ENCODE assay signal across 19 cellular contexts in genomic region chr15:75653347-75653913, GRCh38. TPM values are rescaled to one million over a fixed set of nuclear protein-coding genes. Genes with fewer than 3 reads are reported as not detected.
DNase-seq lines count a peak whose midpoint lies in the region; ATAC-seq and TF ChIP-seq lines count a peak whose summit lies in the region.
"Had no signal": no experiment of that assay in that cellular context is flagged by ENCODE, and none has a peak within 500 bp of the region (broad histone marks: within the 10 kb centered on the region; RNA-seq: fewer than 3 reads in every experiment).

No MANE protein-coding gene starts in this region.

- H4K8ac ChIP-seq in mesendoderm (ENCODE audit: low read depth, low read length), result no peak overlapping the region

- H3K9me3 ChIP-seq in Loucy (ENCODE audit: insufficient read depth, low read depth, low read length), result no peaks in the 10 kb centered on the region
- no peaks in the 10 kb centered on the region for H3K9me3 ChIP-seq in subcutaneous abdominal adipose tissue (ENCODE audit: control insufficient read depth in 5 of 5, low read length in 5 of 5)
- H3K9me3 ChIP-seq: BE2C had no signal

- no peak overlapping the region for H3K18ac ChIP-seq in mesendoderm (ENCODE audit: low read length)

- no peak overlapping the region for H2BK15ac ChIP-seq in mesendoderm (replicated peaks; ENCODE audit: low read depth)

- H3K9ac ChIP-seq in Loucy (ENCODE audit: low read depth, low read length, poor library complexity, severe bottlenecking) (peak overlapping the region; percentile 72), mesendoderm (ENCODE audit: low read length) (no peak overlapping the region), subcutaneous abdominal adipose tissue (ENCODE audit: low read length in 5 of 5) (peak overlapping the region in 3 of 5 donors; percentile 49 to 94 (median 55))
- H3K9ac ChIP-seq: KMS-11 had no signal

- H3F3A ChIP-seq in Loucy (ENCODE audit: low read depth), result peaks cover 2% of the 10 kb centered on the region; the same call in 1 of the 2 replicates

- peaks cover 32% of the 10 kb centered on the region for H3K79me1 ChIP-seq in mesendoderm (ENCODE audit: low read length)

- H3K4me2 ChIP-seq in Loucy (ENCODE audit: low read depth, low read length, poor library complexity, severe bottlenecking) (peak overlapping the region; percentile 81), mesendoderm (ENCODE audit: low read length) (no peak overlapping the region)
- H3K4me2 ChIP-seq: KMS-11 had no signal

- H3K27ac ChIP-seq in coronary artery, result peak overlapping the region; percentile 12 to 75
- H3K27ac ChIP-seq in mesendoderm (ENCODE audit: low read depth, low read length), result no peak overlapping the region
- H3K27ac ChIP-seq in subcutaneous abdominal adipose tissue (ENCODE audit: low read depth, low read length), result peak overlapping the region; percentile 72
- H3K27ac ChIP-seq: KMS-11 had no signal

- H3K4ac ChIP-seq in mesendoderm (ENCODE audit: low read depth, low read length), result no peak overlapping the region

- TF ChIP-seq CTCF in Loucy (conservative IDR thresholded peaks at IDR 0.05; ENCODE audit: low read length), result no peak
- TF ChIP-seq CTCF in coronary artery (IDR thresholded peaks at IDR 0.05), result no peak

- H3K79me2 ChIP-seq in Loucy (ENCODE audit: insufficient read depth, low read length) (peaks cover 19% of the 10 kb centered on the region; the same call in 1 of the 2 replicates), mesendoderm (ENCODE audit: control insufficient read depth, insufficient read depth, low read length) (peaks cover 28% of the 10 kb centered on the region)

- H3K4me3 ChIP-seq in Loucy (ENCODE audit: low read length, poor library complexity, severe bottlenecking), result peak overlapping the region; percentile 66
- peak overlapping the region; percentile 53 for H3K4me3 ChIP-seq in coronary artery
- no peak overlapping the region for H3K4me3 ChIP-seq in mesendoderm (ENCODE audit: low read length)
- peak overlapping the region; percentile 3 to 39 (median 31) for H3K4me3 ChIP-seq in subcutaneous abdominal adipose tissue (ENCODE audit: low read depth in 1 of 5, low read length in 5 of 5)

- H4K5ac ChIP-seq in mesendoderm (ENCODE audit: low read length), result no peak overlapping the region

- no peak overlapping the region for H2AK5ac ChIP-seq in mesendoderm (ENCODE audit: low read length)

- H2BK120ac ChIP-seq in mesendoderm (ENCODE audit: low read depth, low read length), result no peak overlapping the region

- WGBS in mesendoderm (ENCODE audit: extremely low coverage, insufficient coverage, low lambda C conversion rate), result no CpG with 5 or more reads among the region's 16 CpGs

- no peak overlapping the region for H2AFZ ChIP-seq in Loucy (ENCODE audit: low read length)

- no peak overlapping the region for H3K23ac ChIP-seq in mesendoderm (ENCODE audit: low read length)

- H3K36me3 ChIP-seq in Loucy (ENCODE audit: insufficient read depth, low read length) (no peaks in the 10 kb centered on the region), mesendoderm (ENCODE audit: control insufficient read depth, insufficient read depth, low read length) (no peaks in the 10 kb centered on the region), subcutaneous abdominal adipose tissue (ENCODE audit: control insufficient read depth in 5 of 5, insufficient read depth in 5 of 5, low read length in 5 of 5) (peaks cover 0 to 51% (median 39%) of the 10 kb centered on the region in 5 donors)
- H3K36me3 ChIP-seq: BE2C had no signal

- peaks cover 35% of the 10 kb centered on the region for H3K4me1 ChIP-seq in Loucy (ENCODE audit: insufficient read depth, low read length, poor library complexity, severe bottlenecking)
- peaks cover 14% of the 10 kb centered on the region for H3K4me1 ChIP-seq in mesendoderm (ENCODE audit: control insufficient read depth, low read depth, low read length)
- H3K4me1 ChIP-seq in subcutaneous abdominal adipose tissue (ENCODE audit: control insufficient read depth in 5 of 5, insufficient read depth in 5 of 5, low read length in 5 of 5), result peaks cover 35 to 77% (median 75%) of the 10 kb centered on the region in 5 donors
- H3K4me1 ChIP-seq: BE2C had no signal

- no peaks in the 10 kb centered on the region for H3K9me2 ChIP-seq in Loucy (replicated peaks; ENCODE audit: low read depth, low read length)

- H2BK5ac ChIP-seq in mesendoderm (ENCODE audit: low read length), result no peak overlapping the region

- DNase-seq in coronary artery (ENCODE audit: low spot score) (no peak), mesendoderm (no peak), NCI-H345 treated with DMSO at 0.1 percent for 48 hours (lab: John Stamatoyannopoulos, UW; ENCODE audit: unreplicated experiment) (no peak)
- DNase-seq: activated CD8-positive, alpha-beta memory T cell treated with anti-CD3 and anti-CD28 coated beads for 24 hours; activated gamma-delta T cell treated with Interleukin-2 at 50 U/mL for 16 hours; BE2C; DMS153; kidney glomerular epithelial cell; naive B cell; NCI-H1436; NCI-H510A treated with DMSO at 0.1 percent for 48 hours; stimulated activated CD4-positive, alpha-beta T cell treated with anti-CD3 and anti-CD28 coated beads, Interleukin-4, amount 100 ng/mL, for 4 hours had no signal

- H4K20me1 ChIP-seq in Loucy (ENCODE audit: insufficient read depth, low read length, poor library complexity, severe bottlenecking), result no peaks in the 10 kb centered on the region

- H3K56ac ChIP-seq in mesendoderm (ENCODE audit: low read length), result peak overlapping the region; percentile 26

- H3K27me3 ChIP-seq in Loucy (ENCODE audit: insufficient read depth, low read length, poor library complexity, severe bottlenecking), result no peaks in the 10 kb centered on the region
- no peaks in the 10 kb centered on the region for H3K27me3 ChIP-seq in mesendoderm (ENCODE audit: insufficient read depth, low read length, poor library complexity)
- no peaks in the 10 kb centered on the region for H3K27me3 ChIP-seq in subcutaneous abdominal adipose tissue (ENCODE audit: control insufficient read depth in 5 of 5, insufficient read depth in 4 of 5, low read length in 5 of 5)
- H3K27me3 ChIP-seq: BE2C had no signal

- no peak for ATAC-seq in HG03097 (IDR thresholded peaks at IDR 0.05; ENCODE audit: low FRiP score, unreplicated experiment)
- ATAC-seq in HG02798 (IDR thresholded peaks at IDR 0.05; ENCODE audit: poor library complexity, unreplicated experiment), result no peak
- no peak for ATAC-seq in HG03439 (IDR thresholded peaks at IDR 0.05; ENCODE audit: unreplicated experiment)
- ATAC-seq: HCT116 had no signal

RNA-seq across cellular contexts. Expression of gene SNX33, which starts 5.7 kb away (rescaled TPM):
- polyA plus RNA-seq in mesendoderm (2013, experiment 1 of 2), result 10.5 TPM
- 10.4 TPM for polyA plus RNA-seq in mesendoderm (2013, experiment 2 of 2)

RNA-seq across cellular contexts. Expression of gene IMP3, which starts 13.4 kb away (rescaled TPM):
- polyA plus RNA-seq in mesendoderm (2013, experiment 1 of 2), result 112 TPM
- 110 TPM for polyA plus RNA-seq in mesendoderm (2013, experiment 2 of 2)

RNA-seq across cellular contexts. Expression of gene SNUPN, which starts 27.9 kb away (rescaled TPM):
- 23.3 TPM for polyA plus RNA-seq in mesendoderm (2013, experiment 1 of 2)
- polyA plus RNA-seq in mesendoderm (2013, experiment 2 of 2), result 23.1 TPM

RNA-seq across cellular contexts. Expression of gene CSPG4, which starts 59.2 kb away (rescaled TPM):
- 0.34 TPM for polyA plus RNA-seq in mesendoderm (2013, experiment 1 of 2)
- polyA plus RNA-seq in mesendoderm (2013, experiment 2 of 2), result 0.35 TPM
